ENCODE assay signal across 8 cellular contexts in genomic region chr1:92481598-92482403, GRCh38. TPM values are rescaled to one million over a fixed set of nuclear protein-coding genes. Genes with fewer than 3 reads are reported as not detected.
DNase-seq lines count a peak whose midpoint lies in the region; ATAC-seq, FAIRE-seq and TF ChIP-seq lines count a peak whose summit lies in the region.

No MANE protein-coding gene starts in this region.

- H3K9me3 ChIP-seq in breast epithelium, result no peaks in the 10 kb centered on the region
- H3K9me3 ChIP-seq in GM12878 (replicated peaks; ENCODE audit: control insufficient read depth, insufficient read depth, low read length), result no peaks in the 10 kb centered on the region

- no peak overlapping the region for H2AFZ ChIP-seq in GM12878 (ENCODE audit: control insufficient read depth, low read depth, low read length)

- peak overlapping the region; percentile 3 for H3K23ac ChIP-seq in mesendoderm (ENCODE audit: low read length)

- BruUV-seq in MCF 10A (replicated peaks; lab: Mats Ljungman, UMichigan) (no TSS peak), GM12878 (replicated peaks; lab: Mats Ljungman, UMichigan) (no TSS peak)

- H3K56ac ChIP-seq in mesendoderm (ENCODE audit: low read length), result no peak overlapping the region

- H3K36me3 ChIP-seq in breast epithelium, result no peaks in the 10 kb centered on the region
- H3K36me3 ChIP-seq in GM12878 (ENCODE audit: control insufficient read depth in 2 of 2, insufficient read depth in 2 of 2, low read length in 1 of 2), result peaks cover 0 to 9% of the 10 kb centered on the region in 2 experiments; a peak in 2 of 4 replicates
- no peaks in the 10 kb centered on the region for H3K36me3 ChIP-seq in mesendoderm (ENCODE audit: control insufficient read depth, insufficient read depth, low read length)

- TF ChIP-seq POLR2A in breast epithelium (IDR thresholded peaks at IDR 0.05) (no peak), GM12878 (IDR thresholded peaks at IDR 0.05; ENCODE audit: low read depth, low read length) (no peak)

- H3K27me3 Mint-ChIP-seq in MCF 10A (ENCODE audit: insufficient read depth, unreplicated experiment) (peaks cover 22% of the 10 kb centered on the region), type B pancreatic cell (peaks cover 94% of the 10 kb centered on the region)

- no peak overlapping the region for H4K5ac ChIP-seq in mesendoderm (ENCODE audit: low read length)

- no peak overlapping the region for H3K18ac ChIP-seq in mesendoderm (ENCODE audit: low read length)

- H3K36me3 Mint-ChIP-seq in MCF 10A (ENCODE audit: insufficient read depth, unreplicated experiment), result no peaks in the 10 kb centered on the region
- no peaks in the 10 kb centered on the region for H3K36me3 Mint-ChIP-seq in type B pancreatic cell

- peak overlapping the region; percentile 76 for H3K4me2 ChIP-seq in GM12878 (ENCODE audit: control insufficient read depth, insufficient read depth)
- H3K4me2 ChIP-seq in mesendoderm (ENCODE audit: low read length), result peak overlapping the region; percentile 48

- no peak overlapping the region for H3K4ac ChIP-seq in mesendoderm (ENCODE audit: low read depth, low read length)

- H3K4me1 Mint-ChIP-seq in MCF 10A (ENCODE audit: insufficient read depth, unreplicated experiment) (peaks cover 11% of the 10 kb centered on the region), type B pancreatic cell (ENCODE audit: unreplicated experiment) (peaks cover 20% of the 10 kb centered on the region)

- no peak for TF ChIP-seq RAD21 in GM12878 (IDR thresholded peaks at IDR 0.05; ENCODE audit: insufficient read depth, low read depth, low read length)

- H3K79me2 ChIP-seq in GM12878 (ENCODE audit: control insufficient read depth, insufficient read depth, low read length) (no peaks in the 10 kb centered on the region), mesendoderm (ENCODE audit: control insufficient read depth, insufficient read depth, low read length) (no peaks in the 10 kb centered on the region)

- H3K9ac ChIP-seq in GM12878 (ENCODE audit: control insufficient read depth, insufficient read depth, low read length) (no peak overlapping the region; the same call in 1 of the 2 replicates), mesendoderm (ENCODE audit: low read length) (no peak overlapping the region)

- intact Hi-C loops in breast epithelium (cut with DNase I; ENCODE audit: low total_unique reads), result no loop called here
- intact Hi-C loops in MCF 10A (cut with micrococcal nuclease), result no loop called here
- intact Hi-C loops in GM12878 (cut with micrococcal nuclease; ENCODE audit: unreplicated experiment), result loop anchor here (5.0 kb wide), 1 partner anchor 170 kb away; no protein-coding TSS in a partner anchor

- SMC1A ChIA-PET in GM12878 (lab: Charles Lee; ENCODE audit: uncharacterized antibody, unreplicated experiment), result interaction anchor here (0.6 to 8.6 kb wide), 16 partner anchors 7 to 1760 kb away, joined by 3 to 100 read pairs (median 6); no protein-coding TSS in a partner anchor

- POLR2A ChIA-PET in MCF 10A (lab: Yijun Ruan, JAX), result no interaction called here
- POLR2A ChIA-PET in GM12878 (lab: Charles Lee), result interaction anchor here (0.8 to 8.7 kb wide), 4 partner anchors 9 to 106 kb away, joined by 3 to 77 read pairs (median 4); no protein-coding TSS in a partner anchor

- H2BK120ac ChIP-seq in mesendoderm (ENCODE audit: low read depth, low read length), result no peak overlapping the region

- H3K4me1 ChIP-seq in breast epithelium (peaks cover 16 to 35% of the 10 kb centered on the region in 2 donors), GM12878 (ENCODE audit: control insufficient read depth, insufficient read depth, low read length) (peaks cover 11% of the 10 kb centered on the region), mesendoderm (ENCODE audit: control insufficient read depth, low read depth, low read length) (peaks cover 5% of the 10 kb centered on the region)

- in situ Hi-C loops in GM12878 (cut with MboI), result loop anchor here (5.0 kb wide), 1 partner anchor 106 kb away; no protein-coding TSS in a partner anchor

- DNase-seq in breast epithelium (ENCODE audit: low spot score in 2 of 2) (no peak), MCF 10A (ENCODE audit: unreplicated experiment) (no peak), GM12878 (ENCODE audit: low read depth, low spot score) (no peak), mesendoderm (peak; percentile 28), type B pancreatic cell (ENCODE audit: extremely low spot score, unreplicated experiment) (no peak), GM19238 (ENCODE audit: insufficient read length, low spot score) (no peak), H4 (ENCODE audit: low spot score) (no peak), urothelium cell line (ENCODE audit: low spot score) (no peak)

- CTCF ChIA-PET in MCF 10A (lab: Yijun Ruan, JAX) (no interaction called here), GM12878 (lab: Yijun Ruan, JAX) (interaction anchor here (0.8 to 10.1 kb wide), 14 partner anchors 8 to 173 kb away, joined by 3 to 60 read pairs (median 5); no protein-coding TSS in a partner anchor)

- no peak overlapping the region for H2BK15ac ChIP-seq in mesendoderm (replicated peaks; ENCODE audit: low read depth)

- H3K4me3 ChIP-seq in breast epithelium (peak overlapping the region; percentile 45 to 69 (median 49)), GM12878 (peak overlapping the region; percentile 93), mesendoderm (ENCODE audit: low read length) (no peak overlapping the region)

- H3K27me3 ChIP-seq in breast epithelium (peaks cover 10 to 73% of the 10 kb centered on the region in 2 donors), GM12878 (replicated peaks in 1 of 2; ENCODE audit: control insufficient read depth in 2 of 2, insufficient read depth in 2 of 2, low read length in 1 of 2) (no peaks in the 10 kb centered on the region), mesendoderm (ENCODE audit: insufficient read depth, low read length, poor library complexity) (peaks cover 80% of the 10 kb centered on the region)

- no peak overlapping the region for H4K8ac ChIP-seq in mesendoderm (ENCODE audit: low read depth, low read length)

- no peak overlapping the region for H2AK5ac ChIP-seq in mesendoderm (ENCODE audit: low read length)

- no peak for ATAC-seq in GM12878

- FAIRE-seq in GM12878 (lab: Jason Lieb, UNC) (no peak), urothelium cell line (lab: Jason Lieb, UNC) (no peak)

- H3K27ac Mint-ChIP-seq in MCF 10A (ENCODE audit: low read depth, unreplicated experiment), result no peak overlapping the region
- peak overlapping the region; percentile 5 for H3K27ac Mint-ChIP-seq in type B pancreatic cell

- RAD21 ChIA-PET in GM12878 (lab: Charles Lee; ENCODE audit: unreplicated experiment), result interaction anchor here (1.0 to 9.0 kb wide), 13 partner anchors 7 to 191 kb away, joined by 3 to 138 read pairs (median 3); no protein-coding TSS in a partner anchor

- H3K9me3 Mint-ChIP-seq in MCF 10A (ENCODE audit: unreplicated experiment) (no peaks in the 10 kb centered on the region), type B pancreatic cell (no peaks in the 10 kb centered on the region)

- H2BK5ac ChIP-seq in mesendoderm (ENCODE audit: low read length), result no peak overlapping the region

- H3K27ac ChIP-seq in breast epithelium (no peak overlapping the region), GM12878 (ENCODE audit: control insufficient read depth, insufficient read depth) (no peak overlapping the region), mesendoderm (ENCODE audit: low read depth, low read length) (no peak overlapping the region)

- WGBS in GM12878 (ENCODE audit: insufficient coverage, insufficient replicate concordance, low lambda C conversion rate, missing lambda C conversion rate), result 79% methylated on average over 37 of the region's 37 CpGs
- WGBS in mesendoderm (ENCODE audit: extremely low coverage, insufficient coverage, low lambda C conversion rate), result no CpG with 5 or more reads among the region's 37 CpGs

- TF ChIP-seq CTCF in breast epithelium (IDR thresholded peaks at IDR 0.05) (no peak), MCF 10A (IDR thresholded peaks at IDR 0.05; ENCODE audit: unreplicated experiment) (no peak), GM12878 (IDR thresholded peaks at IDR 0.05 in 2 of 3, conservative IDR thresholded peaks at IDR 0.05 in 1 of 3; ENCODE audit: control insufficient read depth in 2 of 3, extremely low read depth in 1 of 3, insufficient read depth in 1 of 3, low read depth in 3 of 3, low read length in 3 of 3) (no peak), type B pancreatic cell (conservative IDR thresholded peaks at IDR 0.05) (no peak)

- no peaks in the 10 kb centered on the region for H3K79me1 ChIP-seq in mesendoderm (ENCODE audit: low read length)

- TF ChIP-seq EP300 in GM12878 (IDR thresholded peaks at IDR 0.05; ENCODE audit: borderline replicate concordance in 1 of 2, control insufficient read depth in 1 of 2, low read depth in 2 of 2, low read length in 2 of 2), result no peak

- H3K4me3 Mint-ChIP-seq in MCF 10A (ENCODE audit: unreplicated experiment) (no peak overlapping the region), type B pancreatic cell (peak overlapping the region; percentile 82)

- H4K20me1 ChIP-seq in GM12878 (ENCODE audit: control insufficient read depth, insufficient read depth), result no peaks in the 10 kb centered on the region

TF ChIP-seq in GM12878, 131 proteins besides CTCF, POLR2A, EP300 and RAD21 (continues in another document):
- no peak for TF ChIP-seq SRF (IDR thresholded peaks at IDR 0.05; ENCODE audit: low read depth in 2 of 2, low read length in 2 of 2)

RNA-seq across cellular contexts. Expression of gene GFI1, which starts 4.9 kb away (rescaled TPM):
- total RNA-seq in breast epithelium, result 1 to 10 TPM in 1 of 3 donors, under 1 TPM in 2; 0.80 to 1.5 (median 0.98) TPM
- 0.27 TPM in 1 of 2 replicates, not detected in the other for total RNA-seq in MCF 10A (2022)
- 32.5 and 37.0 TPM in 2 replicates for total RNA-seq in GM12878 (2013; cell fraction: nucleolus; rRNA removed)
- total RNA-seq in GM12878 (2014; rRNA removed), result 11.2 and 11.9 TPM in 2 replicates
- total RNA-seq in GM12878 (2014; rRNA removed; fragmentation: Illumina TruSeq; extraction: Trizol), result 7.1 and 7.3 TPM in 2 replicates
- total RNA-seq in GM12878 (2021), result 12.4 and 13.0 TPM in 2 replicates
- 3.1 TPM for polyA plus RNA-seq in GM12878 (2011; ENCODE audit: low read depth)
- 14.1 and 18.3 TPM in 2 replicates for polyA plus RNA-seq in GM12878 (2011; rRNA removed)
- 19.1 and 25.6 TPM in 2 replicates for polyA plus RNA-seq in GM12878 (2011; cell fraction: cytosol; rRNA removed)
- polyA plus RNA-seq in GM12878 (2011; cell fraction: nucleus; rRNA removed), result 71.3 and 78.7 TPM in 2 replicates
- polyA plus RNA-seq in GM12878 (2012), result 3.7 and 5.5 TPM in 2 replicates
- polyA plus RNA-seq in GM12878 (2014; fragmentation: Illumina TruSeq; extraction: Trizol), result 6.9 and 7.1 TPM in 2 replicates
- polyA plus RNA-seq in GM12878 (2014; fragmentation: Nextera tagmentation; extraction: Ambion mirVana), result 1 to 10 TPM; 1.8 to 2.2 TPM
- 9.5 and 11.6 TPM in 2 replicates for polyA plus RNA-seq in GM12878 (2014; rRNA removed)
- polyA plus RNA-seq in GM12878 (2016; fragmentation: Nextera tagmentation; extraction: Ambion mirVana), result 1 to 10 TPM; 6.0 to 7.5 TPM
- 23.6 and 29.8 TPM in 2 replicates for polyA minus RNA-seq in GM12878 (2011; rRNA and poly(A)+ RNA removed)
- 10.5 and 13.4 TPM in 2 replicates for polyA minus RNA-seq in GM12878 (2011; cell fraction: cytosol; rRNA and poly(A)+ RNA removed)
- 25.0 and 43.4 TPM in 2 replicates for polyA minus RNA-seq in GM12878 (2011; cell fraction: nucleus; rRNA and poly(A)+ RNA removed)
- polyA plus RNA-seq in mesendoderm (2013, experiment 1 of 2), result 0.08 TPM
- polyA plus RNA-seq in mesendoderm (2013, experiment 2 of 2), result 0.13 TPM
- 0.10 and 0.17 TPM in 2 replicates for total RNA-seq in type B pancreatic cell (ENCODE audit: low replicate concordance)
- total RNA-seq in H4 (2014; rRNA removed; shearing (Covaris generic)), result 0.17 and 0.80 TPM in 2 replicates
